22 cellular contexts compared by ENCODE assay signal in the genomic region with DNA sequence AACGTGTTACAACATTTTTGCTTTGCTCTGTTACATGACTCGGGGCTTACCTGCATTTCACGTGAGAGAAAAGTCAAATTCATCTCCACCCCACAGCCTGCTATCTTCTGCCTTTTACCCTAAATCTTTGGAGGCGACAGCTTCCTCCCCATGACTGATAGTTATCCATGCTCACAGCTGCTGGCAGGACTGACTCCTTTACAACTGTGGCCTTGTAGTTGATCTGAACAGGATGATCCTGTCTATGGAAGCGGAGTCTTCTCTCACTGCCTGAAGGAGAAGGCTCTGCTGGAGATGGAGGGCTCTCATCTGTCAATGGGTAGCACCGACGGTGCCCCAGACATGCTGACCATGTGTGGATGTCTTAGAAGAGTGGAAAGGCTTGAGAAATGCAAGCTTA.
DNase-seq lines count a peak whose midpoint lies in the region; TF ChIP-seq lines count a peak whose summit lies in the region.
"Had no signal": no experiment of that assay in that cellular context is flagged by ENCODE, and none has a peak within 500 bp of the region (broad histone marks: within the 10 kb centered on the region; RNA-seq: fewer than 3 reads in every experiment).

No MANE protein-coding gene starts in this region.

- peaks cover 19% of the 10 kb centered on the region for H3K9me3 Mint-ChIP-seq in activated T-helper 2 cell treated with anti-CD3 and anti-CD28 coated beads, Interferon-gamma antibody, Interleukin-2, Interleukin-4, amounts not matched to agents 10 μg/mL and 5 μg/mL and 100 μg/mL, durations not matched to agents 14 hours and 24 hours and 36 hours
- H3K9me3 Mint-ChIP-seq: activated CD8-positive, alpha-beta T cell treated with anti-CD3 and anti-CD28 coated beads for 36 hours; CD4-positive, alpha-beta memory T cell; naive thymus-derived CD8-positive, alpha-beta T cell had no signal

- intact Hi-C loops in activated T-helper 2 cell treated with anti-CD3 and anti-CD28 coated beads, Interferon-gamma antibody, Interleukin-2, Interleukin-4, amounts not matched to agents 10 μg/mL and 5 μg/mL and 100 μg/mL, durations not matched to agents 14 hours and 24 hours and 36 hours (cut with micrococcal nuclease) = loop anchor here (10.0 kb wide), 1 partner anchor 146 kb away; no protein-coding TSS in a partner anchor
- intact Hi-C loops in sigmoid colon (cut with DNase I) = no loop called here
- intact Hi-C loops in uterus (cut with DNase I; ENCODE audit: low total_unique reads) = no loop called here
- intact Hi-C loops in spleen (cut with DNase I; ENCODE audit: low total_unique reads) = no loop called here

- no peak overlapping the region for H3K4me2 ChIP-seq in fibroblast of lung (ENCODE audit: extremely low read depth, insufficient read depth, low read length)

- H3K4me1 Mint-ChIP-seq in activated T-helper 2 cell treated with anti-CD3 and anti-CD28 coated beads, Interferon-gamma antibody, Interleukin-2, Interleukin-4, amounts not matched to agents 10 μg/mL and 5 μg/mL and 100 μg/mL, durations not matched to agents 14 hours and 24 hours and 36 hours (ENCODE audit: low read depth) = peaks cover 57% of the 10 kb centered on the region
- H3K4me1 Mint-ChIP-seq: CD4-positive, alpha-beta memory T cell; naive thymus-derived CD8-positive, alpha-beta T cell had no signal

- H3K4me1 ChIP-seq in fibroblast of lung (ENCODE audit: control insufficient read depth, extremely low read depth, insufficient read depth, low read length) (peaks cover 19% of the 10 kb centered on the region), sigmoid colon (peaks cover 0 to 100% (median 89%) of the 10 kb centered on the region in 4 donors), uterus (peaks cover 3 to 19% of the 10 kb centered on the region in 2 donors), spleen (peaks cover 0 to 38% (median 10%) of the 10 kb centered on the region in 6 donors)
- H3K4me1 ChIP-seq: pancreas had no signal

- H3K36me3 ChIP-seq in fibroblast of lung (ENCODE audit: control insufficient read depth, insufficient read depth, low read length) (peaks cover 5% of the 10 kb centered on the region), sigmoid colon (peaks cover 0 to 34% (median 10%) of the 10 kb centered on the region in 4 donors), uterus (no peaks in the 10 kb centered on the region), spleen (peaks cover 0 to 4% (median 0%) of the 10 kb centered on the region in 6 donors)
- H3K36me3 ChIP-seq: adrenal gland, pancreas had no signal

- H3K4me3 ChIP-seq in fibroblast of lung (replicated peaks in 1 of 4; ENCODE audit: control extremely low read depth in 1 of 4, insufficient read depth in 1 of 4, low read depth in 3 of 4, low read length in 4 of 4) (no peak overlapping the region), sigmoid colon (no peak overlapping the region), uterus (no peak overlapping the region), spleen (no peak overlapping the region)
- H3K4me3 ChIP-seq: adrenal gland, dorsolateral prefrontal cortex, pancreas had no signal

- H3K79me2 ChIP-seq in fibroblast of lung (ENCODE audit: control insufficient read depth, insufficient read depth, low read length) = peaks cover 50% of the 10 kb centered on the region

- H2AFZ ChIP-seq in fibroblast of lung (ENCODE audit: low read length) = no peak overlapping the region

- H3K9ac ChIP-seq in fibroblast of lung (ENCODE audit: insufficient read depth, low read length) = no peak overlapping the region

- H3K4me3 Mint-ChIP-seq in activated T-helper 2 cell treated with anti-CD3 and anti-CD28 coated beads, Interferon-gamma antibody, Interleukin-2, Interleukin-4, amounts not matched to agents 10 μg/mL and 5 μg/mL and 100 μg/mL, durations not matched to agents 14 hours and 24 hours and 36 hours (ENCODE audit: low read depth) = no peak overlapping the region
- H3K4me3 Mint-ChIP-seq: activated CD8-positive, alpha-beta T cell treated with anti-CD3 and anti-CD28 coated beads for 36 hours; CD4-positive, alpha-beta memory T cell; naive thymus-derived CD8-positive, alpha-beta T cell had no signal

- H3K27me3 Mint-ChIP-seq in activated T-helper 2 cell treated with anti-CD3 and anti-CD28 coated beads, Interferon-gamma antibody, Interleukin-2, Interleukin-4, amounts not matched to agents 10 μg/mL and 5 μg/mL and 100 μg/mL, durations not matched to agents 14 hours and 24 hours and 36 hours (ENCODE audit: low read depth) = no peaks in the 10 kb centered on the region
- H3K27me3 Mint-ChIP-seq: activated CD8-positive, alpha-beta T cell treated with anti-CD3 and anti-CD28 coated beads for 36 hours had no signal

- H3K27ac ChIP-seq in fibroblast of lung (ENCODE audit: insufficient read depth, low read length) (peak overlapping the region; percentile 30), sigmoid colon (peak overlapping the region; percentile 94 to 99 (median 98)), uterus (peak overlapping the region; percentile 98 to 99), spleen (peak overlapping the region in 3 of 8 donors; percentile 28 to 49 (median 36))
- H3K27ac ChIP-seq: dorsolateral prefrontal cortex, HL-60, pancreas had no signal

- TF ChIP-seq CTCF in fibroblast of lung (conservative IDR thresholded peaks at IDR 0.05 in 1 of 2, IDR thresholded peaks at IDR 0.05 in 1 of 2; ENCODE audit: low read depth in 1 of 2, low read length in 2 of 2) (no peak), sigmoid colon (IDR thresholded peaks at IDR 0.05) (no peak), uterus (IDR thresholded peaks at IDR 0.05) (no peak), spleen (IDR thresholded peaks at IDR 0.05 in 8 of 11, conservative IDR thresholded peaks at IDR 0.05 in 3 of 11) (no peak)

- DNase-seq in activated T-helper 2 cell treated with anti-CD3 and anti-CD28 coated beads, Interferon-gamma antibody, Interleukin-2, Interleukin-4, amounts not matched to agents 10 μg/mL and 5 μg/mL and 100 μg/mL, durations not matched to agents 14 hours and 24 hours and 36 hours (ENCODE audit: low spot score) = no peak
- DNase-seq in fibroblast of lung (ENCODE audit: low read depth in 2 of 2) (no peak), sigmoid colon (no peak), uterus (no peak), NCI-H446 treated with DMSO at 0.1 percent for 48 hours (lab: John Stamatoyannopoulos, UW) (no peak), spleen (no peak), kidney tubule cell (ENCODE audit: low spot score) (no peak)
- DNase-seq: activated CD8-positive, alpha-beta T cell treated with anti-CD3 and anti-CD28 coated beads for 36 hours; adrenal gland; caudate nucleus; CD4-positive, alpha-beta memory T cell; DMS 273 treated with DMSO at 0.1 percent for 48 hours; dorsolateral prefrontal cortex; foreskin fibroblast; naive thymus-derived CD8-positive, alpha-beta T cell; NCI-H2081; NCI-H345; OCI-M1; pancreas; stimulated activated naive CD4-positive, alpha-beta T cell; T1000 had no signal

- TF ChIP-seq EP300 in sigmoid colon (IDR thresholded peaks at IDR 0.05) = no peak

- H3K27me3 ChIP-seq in fibroblast of lung (ENCODE audit: control insufficient read depth, insufficient read depth, low read length) = no peaks in the 10 kb centered on the region
- no peaks in the 10 kb centered on the region for H3K27me3 ChIP-seq in sigmoid colon
- no peaks in the 10 kb centered on the region for H3K27me3 ChIP-seq in uterus
- no peaks in the 10 kb centered on the region for H3K27me3 ChIP-seq in spleen (replicated peaks in 1 of 7)
- H3K27me3 ChIP-seq: adrenal gland, dorsolateral prefrontal cortex, pancreas had no signal

- WGBS in sigmoid colon, 2 donors = 87 to 92% methylated on average over 7 of the region's 7 CpGs
- whole genome bisulfite sequencing in spleen, 5 donors = 77 to 89% (median 83%) methylated on average over 7 of the region's 7 CpGs

- no peaks in the 10 kb centered on the region for H4K20me1 ChIP-seq in fibroblast of lung (ENCODE audit: control insufficient read depth, extremely low read depth, insufficient read depth, low read length)

- no peak for TF ChIP-seq POLR2A in sigmoid colon (IDR thresholded peaks at IDR 0.05)
- no peak for TF ChIP-seq POLR2A in uterus (IDR thresholded peaks at IDR 0.05)
- no peak for TF ChIP-seq POLR2A in spleen (IDR thresholded peaks at IDR 0.05)

- peak overlapping the region; percentile 22 for H3K27ac Mint-ChIP-seq in activated T-helper 2 cell treated with anti-CD3 and anti-CD28 coated beads, Interferon-gamma antibody, Interleukin-2, Interleukin-4, amounts not matched to agents 10 μg/mL and 5 μg/mL and 100 μg/mL, durations not matched to agents 14 hours and 24 hours and 36 hours
- H3K27ac Mint-ChIP-seq: activated CD8-positive, alpha-beta T cell treated with anti-CD3 and anti-CD28 coated beads for 36 hours; CD4-positive, alpha-beta memory T cell; naive thymus-derived CD8-positive, alpha-beta T cell had no signal

- no peaks in the 10 kb centered on the region for H3K9me3 ChIP-seq in fibroblast of lung (ENCODE audit: control insufficient read depth, insufficient read depth, low read depth, low read length)
- H3K9me3 ChIP-seq in sigmoid colon = no peaks in the 10 kb centered on the region
- H3K9me3 ChIP-seq in uterus = no peaks in the 10 kb centered on the region
- H3K9me3 ChIP-seq in spleen = no peaks in the 10 kb centered on the region
- H3K9me3 ChIP-seq: adrenal gland, pancreas had no signal

- peaks cover 27% of the 10 kb centered on the region for H3K36me3 Mint-ChIP-seq in activated T-helper 2 cell treated with anti-CD3 and anti-CD28 coated beads, Interferon-gamma antibody, Interleukin-2, Interleukin-4, amounts not matched to agents 10 μg/mL and 5 μg/mL and 100 μg/mL, durations not matched to agents 14 hours and 24 hours and 36 hours (ENCODE audit: low read depth)
- H3K36me3 Mint-ChIP-seq: naive thymus-derived CD8-positive, alpha-beta T cell had no signal
